Comparison of ENCODE assay signal across 23 cellular contexts in the genomic region with DNA sequence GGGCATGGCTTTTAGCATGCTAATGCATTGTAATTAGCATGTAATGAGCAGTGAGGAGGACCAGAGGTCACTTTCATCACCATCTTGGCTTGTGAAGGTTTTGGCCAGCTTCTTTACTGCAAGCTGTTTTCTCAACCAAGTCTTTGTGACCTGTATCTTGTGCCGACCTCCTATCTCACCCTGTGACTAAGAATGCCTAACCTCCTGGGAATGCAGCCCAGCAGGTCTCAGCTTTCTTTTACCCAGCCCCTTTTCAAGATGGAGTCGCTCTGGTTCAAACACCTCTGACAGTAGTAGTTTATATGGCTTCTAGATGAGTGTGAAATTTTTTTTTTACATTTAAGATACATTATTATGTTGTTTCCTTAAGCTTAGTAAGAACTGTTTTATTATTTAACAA.
"Had no signal": no experiment of that assay in that cellular context is flagged by ENCODE, and none has a peak within 500 bp of the region (broad histone marks: within the 10 kb centered on the region; RNA-seq: fewer than 3 reads in every experiment).

No MANE protein-coding gene starts in this region.

- H3K27ac ChIP-seq: body of pancreas, heart right ventricle, left lung, lower lobe of right lung, sigmoid colon, upper lobe of left lung, vagina had no signal

- H3K9me3 ChIP-seq: body of pancreas, vagina had no signal

- H3K27me3 ChIP-seq: body of pancreas, heart right ventricle, left lung, sigmoid colon, upper lobe of left lung, vagina had no signal

- H3K4me1 ChIP-seq: body of pancreas, heart right ventricle, left lung, lower lobe of right lung, sigmoid colon, upper lobe of left lung, vagina had no signal

- H3K36me3 ChIP-seq: heart right ventricle, left lung, lower lobe of right lung, sigmoid colon, upper lobe of left lung, vagina had no signal

- H3K4me3 ChIP-seq: body of pancreas, heart right ventricle, left lung, lower lobe of right lung, mucosa of descending colon, sigmoid colon, upper lobe of left lung, vagina had no signal

- ATAC-seq: body of pancreas; effector memory CD8-positive, alpha-beta T cell; heart right ventricle; left lung; lower lobe of right lung; mucosa of descending colon; natural killer cell treated with Interleukin-12 subunit alpha and Interleukin-12 subunit beta and Interleukin-15 and Interleukin-18, amount 100 ng/mL, for 72 hours; stimulated activated effector memory CD8-positive, alpha-beta T cell treated with anti-CD3 and anti-CD28 coated beads, Interleukin-12 subunit alpha, Interleukin-12 subunit beta, amount 100 ng/mL, for 72 hours had no signal

- DNase-seq: activated CD4-positive, alpha-beta T cell treated with anti-CD3 and anti-CD28 coated beads for 4 hours; activated CD4-positive, alpha-beta T cell treated with anti-CD3 and anti-CD28 coated beads, Interleukin-2, amount 50 U/mL, for 48 hours; activated CD8-positive, alpha-beta memory T cell treated with anti-CD3 and anti-CD28 coated beads for 24 hours; activated effector memory CD4-positive, alpha-beta T cell treated with Interleukin-2 at 50 U/mL for 16 hours; activated naive CD4-positive, alpha-beta T cell treated with Interleukin-2 at 50 U/mL for 16 hours; aorta; body of pancreas; cortex of kidney; effector memory CD8-positive, alpha-beta T cell; foreskin fibroblast; heart right ventricle; left lung; lower lobe of right lung; mucosa of descending colon; sigmoid colon; small intestine; stimulated activated CD4-positive, alpha-beta T cell treated with anti-CD3 and anti-CD28 coated beads, Interleukin-4, amount 100 ng/mL, for 24 hours; substantia nigra; T-helper 1 cell; upper lobe of left lung had no signal
